19 cellular contexts compared by ENCODE assay signal in genomic region chr9:92614123-92614510, GRCh38. TPM values are rescaled to one million over a fixed set of nuclear protein-coding genes. Genes with fewer than 3 reads are reported as not detected.
DNase-seq lines count a peak whose midpoint lies in the region; FAIRE-seq and TF ChIP-seq lines count a peak whose summit lies in the region.
"Had no signal": no experiment of that assay in that cellular context is flagged by ENCODE, and none has a peak within 500 bp of the region (broad histone marks: within the 10 kb centered on the region; RNA-seq: fewer than 3 reads in every experiment).

No MANE protein-coding gene starts in this region.

- no peak for TF ChIP-seq POLR2A in esophagus squamous epithelium (IDR thresholded peaks at IDR 0.05)
- no peak for TF ChIP-seq POLR2A in spleen (IDR thresholded peaks at IDR 0.05)

- WGBS in GM23248 (ENCODE audit: low coverage in 1 of 2, low lambda C conversion rate in 2 of 2, missing lambda C conversion rate in 2 of 2), 2 experiments: 91 to 93% methylated on average over 9 of the region's 9 CpGs
- 95 to 99% methylated on average over 8 of the region's 9 CpGs for WGBS in esophagus squamous epithelium, 2 donors
- WGBS in spleen, 5 donors: 94 to 98% (median 97%) methylated on average over 9 of the region's 9 CpGs
- whole genome bisulfite sequencing in small intestine, 3 donors: 95 to 98% (median 96%) methylated on average over 9 of the region's 9 CpGs

- H3K27ac ChIP-seq in GM23248: 0 out of 2 replicates have a peak overlapping the region, but pooled peaks have one; percentile 56
- peak overlapping the region in 3 of 4 donors; percentile 7 to 85 (median 81) for H3K27ac ChIP-seq in esophagus squamous epithelium
- H3K27ac ChIP-seq in rectal smooth muscle tissue (ENCODE audit: low read depth, low read length): peak overlapping the region; percentile 21
- H3K27ac ChIP-seq in tibial artery: peak overlapping the region; percentile 68 to 80
- H3K27ac ChIP-seq in spleen: no peak overlapping the region
- no peak overlapping the region for H3K27ac ChIP-seq in small intestine (ENCODE audit: low read depth in 1 of 2, low read length in 1 of 2)

- H3F3A ChIP-seq in GM23248 (ENCODE audit: insufficient read depth): peaks cover 19% of the 10 kb centered on the region

- DNase-seq in GM23248 (no peak), esophagus squamous epithelium (lab: John Stamatoyannopoulos, UW) (no peak), tibial artery (no peak), spleen (no peak), SW 1271 (lab: John Stamatoyannopoulos, UW) (no peak), small intestine (no peak)
- DNase-seq: Calu3, DND-41, NCI-H1092, NCI-H1417 treated with DMSO at 0.1 percent for 48 hours, NCI-H1694 treated with DMSO at 0.1 percent for 48 hours, NCI-H2081, NCI-H226, NCI-H510A, NCI-H69, SHP77 treated with DMSO at 0.1 percent for 48 hours had no signal

- H3K4me1 ChIP-seq in GM23248 (ENCODE audit: insufficient read depth) (peaks cover 17% of the 10 kb centered on the region), esophagus squamous epithelium (peaks cover 31 to 100% (median 60%) of the 10 kb centered on the region in 3 donors), rectal smooth muscle tissue (ENCODE audit: control insufficient read depth, insufficient read depth, low read length) (peaks cover 41% of the 10 kb centered on the region), tibial artery (peaks cover 0 to 59% (median 40%) of the 10 kb centered on the region in 4 donors), spleen (no peaks in the 10 kb centered on the region), small intestine (ENCODE audit: control insufficient read depth in 2 of 2, insufficient read depth in 1 of 2, low read depth in 1 of 2, low read length in 1 of 2) (no peaks in the 10 kb centered on the region)

- no peak overlapping the region for H3K4me2 ChIP-seq in GM23248 (ENCODE audit: unreplicated experiment)

- H3K9ac ChIP-seq in GM23248: peak overlapping the region; percentile 58; the same call in 1 of the 2 replicates
- no peak overlapping the region for H3K9ac ChIP-seq in rectal smooth muscle tissue (ENCODE audit: low read length)

- no peaks in the 10 kb centered on the region for H3K27me3 ChIP-seq in GM23248 (replicated peaks; ENCODE audit: insufficient read depth)
- H3K27me3 ChIP-seq in esophagus squamous epithelium: no peaks in the 10 kb centered on the region
- no peaks in the 10 kb centered on the region for H3K27me3 ChIP-seq in rectal smooth muscle tissue (ENCODE audit: control insufficient read depth, insufficient read depth, low read length)
- H3K27me3 ChIP-seq in tibial artery: no peaks in the 10 kb centered on the region
- no peaks in the 10 kb centered on the region for H3K27me3 ChIP-seq in spleen (replicated peaks in 1 of 7)
- H3K27me3 ChIP-seq in small intestine (ENCODE audit: control insufficient read depth in 2 of 2, insufficient read depth in 2 of 2, low read length in 2 of 2): no peaks in the 10 kb centered on the region

- no peaks in the 10 kb centered on the region for H4K20me1 ChIP-seq in GM23248 (ENCODE audit: insufficient read depth)

- no peak overlapping the region for H3K4me3 ChIP-seq in GM23248
- H3K4me3 ChIP-seq in esophagus squamous epithelium: no peak overlapping the region
- H3K4me3 ChIP-seq in rectal smooth muscle tissue (ENCODE audit: low read length): no peak overlapping the region
- H3K4me3 ChIP-seq in tibial artery: no peak overlapping the region
- H3K4me3 ChIP-seq in spleen: no peak overlapping the region
- H3K4me3 ChIP-seq in small intestine (ENCODE audit: low read depth in 1 of 2, low read length in 2 of 2): no peak overlapping the region

- in situ Hi-C loops in GM23248 (cut with MboI): no loop called here

- no peaks in the 10 kb centered on the region for H3K79me2 ChIP-seq in GM23248 (ENCODE audit: insufficient read depth)

- H2AFZ ChIP-seq in GM23248: no peak overlapping the region

- FAIRE-seq in small intestine (lab: Jason Lieb, UNC): no peak
- FAIRE-seq: GM12892, H54 had no signal

- H3K9me3 ChIP-seq in GM23248 (ENCODE audit: low read depth) (no peaks in the 10 kb centered on the region), esophagus squamous epithelium (no peaks in the 10 kb centered on the region), tibial artery (no peaks in the 10 kb centered on the region), spleen (no peaks in the 10 kb centered on the region), small intestine (ENCODE audit: control insufficient read depth, low read depth) (no peaks in the 10 kb centered on the region)

- no peak for TF ChIP-seq CTCF in esophagus squamous epithelium (IDR thresholded peaks at IDR 0.05)
- no peak for TF ChIP-seq CTCF in tibial artery (IDR thresholded peaks at IDR 0.05)
- no peak for TF ChIP-seq CTCF in spleen (IDR thresholded peaks at IDR 0.05 in 8 of 11, conservative IDR thresholded peaks at IDR 0.05 in 3 of 11)

- peaks cover 22% of the 10 kb centered on the region; the same call in 1 of the 2 replicates for H3K36me3 ChIP-seq in GM23248 (ENCODE audit: low read depth)
- peaks cover 0 to 86% (median 22%) of the 10 kb centered on the region in 3 donors for H3K36me3 ChIP-seq in esophagus squamous epithelium
- H3K36me3 ChIP-seq in rectal smooth muscle tissue (ENCODE audit: control insufficient read depth, insufficient read depth, low read length): peaks cover 6% of the 10 kb centered on the region
- H3K36me3 ChIP-seq in tibial artery: peaks cover 0 to 65% (median 19%) of the 10 kb centered on the region in 3 donors
- H3K36me3 ChIP-seq in spleen: peaks cover 3 to 93% (median 72%) of the 10 kb centered on the region in 6 donors
- H3K36me3 ChIP-seq in small intestine (ENCODE audit: control insufficient read depth in 2 of 2, insufficient read depth in 2 of 2, low read length in 2 of 2): peaks cover 4 to 17% of the 10 kb centered on the region in 2 donors

- H3K9me2 ChIP-seq in GM23248 (ENCODE audit: insufficient read depth): no peaks in the 10 kb centered on the region

- intact Hi-C loops in esophagus squamous epithelium (cut with DNase I) (no loop called here), tibial artery (cut with DNase I; ENCODE audit: low total_unique reads) (no loop called here), spleen (cut with DNase I; ENCODE audit: low total_unique reads) (no loop called here)

RNA-seq across cellular contexts. Expression of gene IPPK, which starts 55.8 kb away (rescaled TPM):
- total RNA-seq in GM23248 (2014; rRNA removed; shearing (Covaris generic)): 17.8 and 18.3 TPM in 2 replicates
- polyA plus RNA-seq in GM23248 (2016; fragmentation: Nextera tagmentation; extraction: Ambion mirVana) (10.4 and 10.7 TPM in 2 replicates), spleen (1 to 10 TPM; 6.1 to 7.9 (median 6.4) TPM), small intestine (1 to 10 TPM; 3.0 to 5.4 (median 4.0) TPM)
- total RNA-seq in esophagus squamous epithelium (10 to 100 TPM; 41.8 to 86.9 (median 46.1) TPM), spleen (10 to 100 TPM in 6 of 7 donors, 1 to 10 TPM in 1; 10.0 to 14.6 (median 12.1) TPM)

Comparison
In these comparisons a context has a peak if more than half of its experiments do, and no peak if none do; other contexts are left out.
1. H3K27ac ChIP-seq: peak in GM23248 (single experiment), esophagus squamous epithelium (3 of 4), rectal smooth muscle tissue (single experiment) and tibial artery (2 of 2); none in spleen (0 of 8) and small intestine (0 of 2).